In the genomic region with DNA sequence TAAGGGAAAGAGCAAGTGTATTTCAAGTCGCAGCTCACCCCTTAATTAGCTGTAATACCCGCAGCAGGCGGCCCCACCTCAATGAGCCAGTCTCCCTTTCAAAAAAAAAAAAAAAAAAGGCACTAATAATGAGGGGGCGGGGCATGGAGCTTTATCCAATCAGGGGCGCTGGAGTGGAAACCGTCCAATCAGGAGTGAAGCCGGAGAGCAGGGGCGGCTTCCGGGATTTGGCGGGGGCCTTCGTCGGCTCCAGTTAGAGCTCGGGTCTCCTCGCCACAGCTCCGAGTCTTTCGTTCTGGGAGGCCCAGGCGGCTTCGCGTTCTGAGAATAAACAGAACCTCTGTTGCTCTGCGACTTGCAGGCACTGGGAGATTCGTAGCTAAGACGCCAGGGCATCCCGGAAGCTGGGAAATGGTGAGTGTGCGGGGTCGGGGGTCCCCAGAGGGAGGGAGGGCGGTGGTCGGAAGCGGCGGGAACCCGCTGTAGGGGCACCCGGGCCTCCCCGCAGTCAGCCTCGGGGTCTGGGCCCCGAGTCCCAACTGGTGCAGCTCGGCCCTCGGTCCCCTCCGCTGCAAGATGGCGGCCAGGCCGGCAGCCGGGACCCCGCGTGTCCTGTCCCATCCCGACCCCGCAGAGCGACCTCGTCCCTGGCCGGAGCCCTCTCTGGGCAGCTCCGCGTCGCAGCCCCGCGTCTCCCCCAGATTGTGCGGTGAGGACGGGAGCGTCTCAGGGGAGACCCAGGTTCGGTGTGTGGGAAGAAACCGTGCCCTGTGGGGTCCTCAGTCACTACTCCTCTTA, we compare ENCODE assay signal across 8 cellular contexts. TPM values are rescaled to one million over a fixed set of nuclear protein-coding genes. Genes with fewer than 3 reads are reported as not detected.
DNase-seq lines count a peak whose midpoint lies in the region; ATAC-seq and TF ChIP-seq lines count a peak whose summit lies in the region.

TSS of gene ZNF267 (plus strand) at position 252 of the 798 bp plus-strand sequence. CDS start at position 412, 160 bp downstream.

- peak within 1 kb of the TSS; percentile 98 for H3K27ac Mint-ChIP-seq in activated CD4-positive, alpha-beta T cell treated with anti-CD3 and anti-CD28 coated beads, Interleukin-2, amount 10 ng/mL, durations not matched to agents 7 days and 5 days

- DNase-seq in AG20443 (ENCODE audit: low spot score) (peak; percentile 93), NCI-H524 treated with DMSO at 0.1 percent for 48 hours (lab: John Stamatoyannopoulos, UW) (peak; percentile 45), coronary artery (ENCODE audit: low spot score) (peak; percentile 94), left lung (peak; percentile 91 to 96)
- DNase-seq in activated CD4-positive, alpha-beta T cell treated with anti-CD3 and anti-CD28 coated beads, Interleukin-2, amount 10 ng/mL, durations not matched to agents 7 days and 5 days, result peak; percentile 96
- DNase-seq in stimulated activated CD4-positive, alpha-beta T cell treated with anti-CD3 and anti-CD28 coated beads, Interleukin-2, amount 100 ng/mL, for 48 hours, result peak; percentile 86 to 87

- peaks cover 0 to 11% of the 10 kb centered on the region in 2 donors for H3K36me3 ChIP-seq in left lung

- H3K9me3 Mint-ChIP-seq in activated CD4-positive, alpha-beta T cell treated with anti-CD3 and anti-CD28 coated beads, Interleukin-2, amount 10 ng/mL, durations not matched to agents 7 days and 5 days, result peaks cover 15% of the 10 kb centered on the region

- TF ChIP-seq CTCF in coronary artery (IDR thresholded peaks at IDR 0.05) (no peak), left lung (IDR thresholded peaks at IDR 0.05) (no peak)

- POLR2A ChIA-PET in activated CD4-positive, alpha-beta T cell treated with anti-CD3 and anti-CD28 coated beads, Interleukin-2, amount 10 ng/mL, durations not matched to agents 7 days and 5 days (lab: Charles Lee), result no interaction called here

- H3K27me3 ChIP-seq in left lung, result no peaks in the 10 kb centered on the region

- intact Hi-C loops in left lung (cut with DNase I), result no loop called here

- peak within 1 kb of the TSS; percentile 82 for H3K4me3 Mint-ChIP-seq in activated CD4-positive, alpha-beta T cell treated with anti-CD3 and anti-CD28 coated beads, Interleukin-2, amount 10 ng/mL, durations not matched to agents 7 days and 5 days

- no peaks in the 10 kb centered on the region for H3K9me3 ChIP-seq in left lung

- peaks cover 9 to 90% of the 10 kb centered on the region in 2 donors for H3K4me1 ChIP-seq in left lung

- ATAC-seq in GM19043 (IDR thresholded peaks at IDR 0.05; ENCODE audit: low read depth, unreplicated experiment) (peak; percentile 42), HG03378 (IDR thresholded peaks at IDR 0.05; ENCODE audit: unreplicated experiment) (peak; percentile 30), left lung (peak; percentile 92)

- H3K27ac ChIP-seq in coronary artery (peak within 1 kb of the TSS; percentile 92 to 98), left lung (peak within 1 kb of the TSS; percentile 90 to 97)

- H3K4me3 ChIP-seq in coronary artery (peak within 1 kb of the TSS; percentile 100), left lung (peak within 1 kb of the TSS; percentile 76 to 96)

- no peaks in the 10 kb centered on the region for H3K27me3 Mint-ChIP-seq in activated CD4-positive, alpha-beta T cell treated with anti-CD3 and anti-CD28 coated beads, Interleukin-2, amount 10 ng/mL, durations not matched to agents 7 days and 5 days

- H3K36me3 Mint-ChIP-seq in activated CD4-positive, alpha-beta T cell treated with anti-CD3 and anti-CD28 coated beads, Interleukin-2, amount 10 ng/mL, durations not matched to agents 7 days and 5 days (ENCODE audit: low read depth), result peaks cover 51% of the 10 kb centered on the region

- CTCF ChIA-PET in activated CD4-positive, alpha-beta T cell treated with anti-CD3 and anti-CD28 coated beads, Interleukin-2, amount 10 ng/mL, durations not matched to agents 7 days and 5 days (lab: Charles Lee), result interaction anchor here (0.6 to 2.0 kb wide), 10 partner anchors 8 to 416 kb away, joined by 3 to 4 read pairs (median 3); a partner anchor contains a TSS

- H3K4me1 Mint-ChIP-seq in activated CD4-positive, alpha-beta T cell treated with anti-CD3 and anti-CD28 coated beads, Interleukin-2, amount 10 ng/mL, durations not matched to agents 7 days and 5 days, result peaks cover 76% of the 10 kb centered on the region

RNA-seq across cellular contexts. Expression of gene ZNF267, which starts in this region (rescaled TPM):
- 10 to 100 TPM; 45.0 to 46.7 TPM for total RNA-seq in activated CD4-positive, alpha-beta T cell treated with anti-CD3 and anti-CD28 coated beads, Interleukin-2, amount 10 ng/mL, durations not matched to agents 7 days and 5 days
- total RNA-seq in left lung, result 10 to 100 TPM; 14.1 to 30.8 TPM

Comparison
In these comparisons a context has a peak if more than half of its experiments do, and no peak if none do; other contexts are left out.
1. Peak in every context shown above with its lines: DNase-seq, ATAC-seq, H3K4me3 ChIP-seq and H3K27ac ChIP-seq.
2. DNase-seq: peak in every context shown above with its lines; median percentile 96 in activated CD4-positive, alpha-beta T cell treated with anti-CD3 and anti-CD28 coated beads, Interleukin-2, amount 10 ng/mL, durations not matched to agents 7 days and 5 days; 94 in coronary artery; 94 in left lung; 93 in AG20443; 86 in stimulated activated CD4-positive, alpha-beta T cell treated with anti-CD3 and anti-CD28 coated beads, Interleukin-2, amount 100 ng/mL, for 48 hours; 45 in NCI-H524 treated with DMSO at 0.1 percent for 48 hours.
3. ATAC-seq: peak in every context shown above with its lines; median percentile 92 in left lung; 42 in GM19043; 30 in HG03378.